10 cellular contexts compared by ENCODE assay signal in the genomic region with DNA sequence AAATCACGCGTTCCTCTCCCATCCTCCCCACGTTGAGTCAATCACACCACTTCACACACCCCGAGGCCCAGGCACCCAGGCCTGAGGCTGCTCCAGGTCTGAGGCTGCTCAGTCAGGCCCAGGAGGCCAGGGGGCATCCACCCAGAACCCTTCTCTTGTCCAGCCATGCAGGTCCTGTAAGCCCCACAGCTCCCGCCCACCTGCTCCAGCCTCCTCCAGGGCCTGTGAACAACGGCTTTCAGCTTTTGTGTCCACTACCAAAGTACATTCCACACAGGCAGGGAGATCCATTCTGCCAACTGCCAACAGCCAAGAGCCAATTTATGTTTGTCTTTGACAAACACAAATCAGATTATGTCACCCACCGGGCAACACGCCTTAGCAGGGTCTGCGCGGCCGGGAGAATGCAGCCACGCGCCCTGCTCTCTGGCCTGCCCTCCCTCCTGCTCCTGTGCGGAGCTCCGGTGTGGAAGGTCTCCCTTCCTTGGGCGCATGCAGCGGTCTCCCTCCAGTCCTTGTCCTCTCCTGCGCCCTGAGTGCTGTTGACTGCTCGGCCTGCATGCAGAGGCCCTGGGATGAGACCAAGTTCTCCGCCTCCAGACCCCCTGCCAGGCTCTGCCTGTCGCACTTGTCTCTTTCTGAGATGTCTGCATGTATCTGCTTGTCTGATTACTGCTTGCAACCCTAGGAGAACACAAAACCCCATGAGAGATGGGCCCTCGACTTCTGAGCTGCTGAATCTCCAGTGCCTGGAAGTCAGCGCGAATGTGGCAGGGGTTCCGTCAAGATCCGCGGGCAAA.
DNase-seq lines count a peak whose midpoint lies in the region; ATAC-seq and TF ChIP-seq lines count a peak whose summit lies in the region.
"Had no signal": no experiment of that assay in that cellular context is flagged by ENCODE, and none has a peak within 500 bp of the region (broad histone marks: within the 10 kb centered on the region; RNA-seq: fewer than 3 reads in every experiment).

No MANE protein-coding gene starts in this region.

- H3K27ac Mint-ChIP-seq in activated naive CD8-positive, alpha-beta T cell treated with anti-CD3 and anti-CD28 coated beads, Interleukin-2, amount 50 U/mL, for 24 hours, result peak overlapping the region; percentile 32
- no peak overlapping the region for H3K27ac Mint-ChIP-seq in activated naive CD8-positive, alpha-beta T cell treated with anti-CD3 and anti-CD28 coated beads for 36 hours
- H3K27ac Mint-ChIP-seq in T-helper 17 cell (peak overlapping the region; percentile 67), type B pancreatic cell (peak overlapping the region; percentile 55), Caco-2 (ENCODE audit: unreplicated experiment) (no peak overlapping the region)
- H3K27ac Mint-ChIP-seq: activated CD8-positive, alpha-beta memory T cell treated with anti-CD3 and anti-CD28 coated beads, Interleukin-2, amount 10 ng/mL, durations not matched to agents 7 days and 5 days had no signal

- H3K4me1 Mint-ChIP-seq in activated naive CD8-positive, alpha-beta T cell treated with anti-CD3 and anti-CD28 coated beads, Interleukin-2, amount 50 U/mL, for 24 hours, result peaks cover 6% of the 10 kb centered on the region
- peaks cover 8% of the 10 kb centered on the region for H3K4me1 Mint-ChIP-seq in activated naive CD8-positive, alpha-beta T cell treated with anti-CD3 and anti-CD28 coated beads for 36 hours
- H3K4me1 Mint-ChIP-seq in T-helper 17 cell (peaks cover 9% of the 10 kb centered on the region), type B pancreatic cell (ENCODE audit: unreplicated experiment) (peaks cover 17% of the 10 kb centered on the region), Caco-2 (ENCODE audit: low read depth, unreplicated experiment) (peaks cover 8% of the 10 kb centered on the region)

- CTCF ChIA-PET in Caco-2 (lab: Charles Lee), result no interaction called here

- POLR2A ChIA-PET in Caco-2 (lab: Charles Lee), result no interaction called here

- H3K36me3 ChIP-seq in Caco-2 (ENCODE audit: control insufficient read depth, insufficient read depth, low read length), result no peaks in the 10 kb centered on the region

- ATAC-seq in activated naive CD8-positive, alpha-beta T cell treated with anti-CD3 and anti-CD28 coated beads, Interleukin-2, amount 50 U/mL, for 24 hours, result no peak
- no peak for ATAC-seq in T-helper 17 cell
- ATAC-seq in left colon, result peak; percentile 40

- no peaks in the 10 kb centered on the region for H3K4me1 ChIP-seq in Caco-2

- no peak for DNase-seq in activated naive CD8-positive, alpha-beta T cell treated with anti-CD3 and anti-CD28 coated beads, Interleukin-2, amount 50 U/mL, for 24 hours
- DNase-seq in activated naive CD8-positive, alpha-beta T cell treated with anti-CD3 and anti-CD28 coated beads for 36 hours, result no peak
- DNase-seq in T-helper 17 cell (no peak), left colon (no peak), type B pancreatic cell (ENCODE audit: extremely low spot score, unreplicated experiment) (no peak), Caco-2 (no peak), pons (ENCODE audit: low spot score) (no peak), AG08395 (ENCODE audit: low spot score) (no peak)

- no TSS peak for BruUV-seq in Caco-2 (replicated peaks; lab: Mats Ljungman, UMichigan)

- no peaks in the 10 kb centered on the region for H3K27me3 ChIP-seq in Caco-2 (replicated peaks; ENCODE audit: control insufficient read depth, insufficient read depth, low read length)

- H3K9me3 ChIP-seq in T-helper 17 cell (ENCODE audit: control insufficient read depth, low read length, poor library complexity, severe bottlenecking) (no peaks in the 10 kb centered on the region), Caco-2 (no peaks in the 10 kb centered on the region)

- H3K4me3 Mint-ChIP-seq in activated naive CD8-positive, alpha-beta T cell treated with anti-CD3 and anti-CD28 coated beads, Interleukin-2, amount 50 U/mL, for 24 hours, result no peak overlapping the region
- H3K4me3 Mint-ChIP-seq in activated naive CD8-positive, alpha-beta T cell treated with anti-CD3 and anti-CD28 coated beads for 36 hours, result no peak overlapping the region
- H3K4me3 Mint-ChIP-seq in T-helper 17 cell, result no peak overlapping the region
- H3K4me3 Mint-ChIP-seq in type B pancreatic cell, result peak overlapping the region; percentile 80
- no peak overlapping the region for H3K4me3 Mint-ChIP-seq in Caco-2 (ENCODE audit: unreplicated experiment)
- H3K4me3 Mint-ChIP-seq: activated CD8-positive, alpha-beta memory T cell treated with anti-CD3 and anti-CD28 coated beads, Interleukin-2, amount 10 ng/mL, durations not matched to agents 7 days and 5 days had no signal

- peaks cover 8% of the 10 kb centered on the region for H3K27me3 Mint-ChIP-seq in activated naive CD8-positive, alpha-beta T cell treated with anti-CD3 and anti-CD28 coated beads, Interleukin-2, amount 50 U/mL, for 24 hours
- H3K27me3 Mint-ChIP-seq in activated naive CD8-positive, alpha-beta T cell treated with anti-CD3 and anti-CD28 coated beads for 36 hours, result peaks cover 5% of the 10 kb centered on the region
- H3K27me3 Mint-ChIP-seq in T-helper 17 cell, result peaks cover 8% of the 10 kb centered on the region
- H3K27me3 Mint-ChIP-seq in type B pancreatic cell, result peaks cover 5% of the 10 kb centered on the region
- H3K27me3 Mint-ChIP-seq in Caco-2 (ENCODE audit: insufficient read depth, unreplicated experiment), result peaks cover 5% of the 10 kb centered on the region

- no peaks in the 10 kb centered on the region for H3K36me3 Mint-ChIP-seq in activated naive CD8-positive, alpha-beta T cell treated with anti-CD3 and anti-CD28 coated beads, Interleukin-2, amount 50 U/mL, for 24 hours (ENCODE audit: low read depth)
- H3K36me3 Mint-ChIP-seq in activated naive CD8-positive, alpha-beta T cell treated with anti-CD3 and anti-CD28 coated beads for 36 hours, result peaks cover 3% of the 10 kb centered on the region
- no peaks in the 10 kb centered on the region for H3K36me3 Mint-ChIP-seq in T-helper 17 cell (ENCODE audit: low read depth)
- H3K36me3 Mint-ChIP-seq in type B pancreatic cell, result peaks cover 7% of the 10 kb centered on the region
- peaks cover 5% of the 10 kb centered on the region for H3K36me3 Mint-ChIP-seq in Caco-2 (ENCODE audit: insufficient read depth, unreplicated experiment)
- H3K36me3 Mint-ChIP-seq: activated CD8-positive, alpha-beta memory T cell treated with anti-CD3 and anti-CD28 coated beads, Interleukin-2, amount 10 ng/mL, durations not matched to agents 7 days and 5 days had no signal

- no peaks in the 10 kb centered on the region for H3K9me3 Mint-ChIP-seq in activated naive CD8-positive, alpha-beta T cell treated with anti-CD3 and anti-CD28 coated beads, Interleukin-2, amount 50 U/mL, for 24 hours
- H3K9me3 Mint-ChIP-seq in activated naive CD8-positive, alpha-beta T cell treated with anti-CD3 and anti-CD28 coated beads for 36 hours, result peaks cover 2% of the 10 kb centered on the region
- H3K9me3 Mint-ChIP-seq in type B pancreatic cell (peaks cover 4% of the 10 kb centered on the region), Caco-2 (ENCODE audit: unreplicated experiment) (no peaks in the 10 kb centered on the region)

- intact Hi-C loops in left colon (cut with DNase I, micrococcal nuclease), result loop anchor here in 1 of 2 donors (10.0 kb wide), 1 partner anchor 1694 kb away; no protein-coding TSS in a partner anchor
- intact Hi-C loops in Caco-2 (cut with micrococcal nuclease; ENCODE audit: unreplicated experiment), result loop anchor here (2.0 to 5.0 kb wide), 2 partner anchors 71 to 464 kb away; no protein-coding TSS in a partner anchor

- no peak overlapping the region for H3K4me3 ChIP-seq in Caco-2 (ENCODE audit: low read depth, low read length)
- H3K4me3 ChIP-seq: K562 had no signal

- TF ChIP-seq CTCF in type B pancreatic cell (conservative IDR thresholded peaks at IDR 0.05), result no peak
- no peak for TF ChIP-seq CTCF in Caco-2 (IDR thresholded peaks at IDR 0.05; ENCODE audit: insufficient read depth in 1 of 2, low read depth in 1 of 2, low read length in 1 of 2, severe bottlenecking in 1 of 2, unreplicated experiment in 1 of 2)

Comparison
In these comparisons a context has a peak if more than half of its experiments do, and no peak if none do; other contexts are left out.
1. H3K27ac Mint-ChIP-seq: peak in activated naive CD8-positive, alpha-beta T cell treated with anti-CD3 and anti-CD28 coated beads, Interleukin-2, amount 50 U/mL, for 24 hours (single experiment), T-helper 17 cell (single experiment) and type B pancreatic cell (single experiment); none in activated naive CD8-positive, alpha-beta T cell treated with anti-CD3 and anti-CD28 coated beads for 36 hours (single experiment) and Caco-2 (single experiment).